ENCODE assay signal across 1 cellular context in the genomic region with DNA sequence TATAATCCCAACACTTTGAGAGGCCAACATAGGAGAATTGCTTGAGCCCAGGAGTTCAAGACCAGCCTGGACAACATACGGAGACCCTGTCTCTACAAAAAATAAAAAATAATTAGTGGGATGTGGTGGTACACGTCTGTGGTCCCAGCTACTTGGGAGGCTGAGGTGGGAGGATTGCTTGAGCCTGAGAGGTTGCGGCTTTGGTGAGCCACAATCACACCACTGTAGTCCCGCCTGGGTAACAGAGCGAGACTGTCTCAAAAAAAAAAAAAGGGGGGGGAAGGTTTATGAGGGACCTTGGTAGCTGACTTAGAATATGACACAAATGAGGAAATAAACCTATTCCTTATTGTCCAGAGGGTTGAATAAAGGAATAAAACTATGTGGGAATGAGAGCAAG.
TF ChIP-seq lines count a peak whose summit lies in the region.

No MANE protein-coding gene starts in this region.

TF ChIP-seq in GM23338, 12 proteins besides CTCF, POLR2A, EP300 and RAD21 (continued from another document):
- TF ChIP-seq, protein P1, sequence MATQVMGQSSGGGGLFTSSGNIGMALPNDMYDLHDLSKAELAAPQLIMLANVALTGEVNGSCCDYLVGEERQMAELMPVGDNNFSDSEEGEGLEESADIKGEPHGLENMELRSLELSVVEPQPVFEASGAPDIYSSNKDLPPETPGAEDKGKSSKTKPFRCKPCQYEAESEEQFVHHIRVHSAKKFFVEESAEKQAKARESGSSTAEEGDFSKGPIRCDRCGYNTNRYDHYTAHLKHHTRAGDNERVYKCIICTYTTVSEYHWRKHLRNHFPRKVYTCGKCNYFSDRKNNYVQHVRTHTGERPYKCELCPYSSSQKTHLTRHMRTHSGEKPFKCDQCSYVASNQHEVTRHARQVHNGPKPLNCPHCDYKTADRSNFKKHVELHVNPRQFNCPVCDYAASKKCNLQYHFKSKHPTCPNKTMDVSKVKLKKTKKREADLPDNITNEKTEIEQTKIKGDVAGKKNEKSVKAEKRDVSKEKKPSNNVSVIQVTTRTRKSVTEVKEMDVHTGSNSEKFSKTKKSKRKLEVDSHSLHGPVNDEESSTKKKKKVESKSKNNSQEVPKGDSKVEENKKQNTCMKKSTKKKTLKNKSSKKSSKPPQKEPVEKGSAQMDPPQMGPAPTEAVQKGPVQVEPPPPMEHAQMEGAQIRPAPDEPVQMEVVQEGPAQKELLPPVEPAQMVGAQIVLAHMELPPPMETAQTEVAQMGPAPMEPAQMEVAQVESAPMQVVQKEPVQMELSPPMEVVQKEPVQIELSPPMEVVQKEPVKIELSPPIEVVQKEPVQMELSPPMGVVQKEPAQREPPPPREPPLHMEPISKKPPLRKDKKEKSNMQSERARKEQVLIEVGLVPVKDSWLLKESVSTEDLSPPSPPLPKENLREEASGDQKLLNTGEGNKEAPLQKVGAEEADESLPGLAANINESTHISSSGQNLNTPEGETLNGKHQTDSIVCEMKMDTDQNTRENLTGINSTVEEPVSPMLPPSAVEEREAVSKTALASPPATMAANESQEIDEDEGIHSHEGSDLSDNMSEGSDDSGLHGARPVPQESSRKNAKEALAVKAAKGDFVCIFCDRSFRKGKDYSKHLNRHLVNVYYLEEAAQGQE (IDR thresholded peaks at IDR 0.05; ENCODE audit: unreplicated experiment) = no peak
